12 cellular contexts compared by ENCODE assay signal in genomic region chr6:116664169-116664568, GRCh38. TPM values are rescaled to one million over a fixed set of nuclear protein-coding genes. Genes with fewer than 3 reads are reported as not detected.
A peak's percentile ranks its signal among the peaks of the same experiment; 100 is the strongest.
DNase-seq lines count a peak whose midpoint lies in the region; ATAC-seq, FAIRE-seq and TF ChIP-seq lines count a peak whose summit lies in the region.
"Not testable (repeated sequence)": the region's sequence is repeated elsewhere in the genome, so short reads cannot be mapped to it uniquely, and the experiment has no call there.
"Had no signal": no experiment of that assay in that cellular context is flagged by ENCODE, and none has a peak within 500 bp of the region (broad histone marks: within the 10 kb centered on the region; RNA-seq: fewer than 3 reads in every experiment).

No MANE protein-coding gene starts in this region.

- not testable (repeated sequence) for BruUV-seq in HepG2 (replicated peaks; lab: Mats Ljungman, UMichigan)

- peaks cover 76% of the 10 kb centered on the region for H3K4me1 Mint-ChIP-seq in CD4-positive, alpha-beta T cell (ENCODE audit: low read depth)
- H3K4me1 Mint-ChIP-seq in T-helper 17 cell (peaks cover 44% of the 10 kb centered on the region), neural crest cell (peaks cover 32% of the 10 kb centered on the region)
- H3K4me1 Mint-ChIP-seq in activated T-helper 1 cell treated with anti-CD3 and anti-CD28 coated beads, Interleukin-12 subunit alpha, Interleukin-12 subunit beta, Interleukin-2, Interleukin-4 antibody, amounts not matched to agents 30 ng/mL and 10 ng/mL and 1 ng/mL, durations not matched to agents 14 hours and 24 hours and 36 hours (ENCODE audit: low read depth) = peaks cover 60% of the 10 kb centered on the region
- H3K4me1 Mint-ChIP-seq in activated naive CD8-positive, alpha-beta T cell treated with anti-CD3 and anti-CD28 coated beads, Interleukin-2, amount 50 U/mL, for 24 hours = peaks cover 57% of the 10 kb centered on the region

- H3K4me3 Mint-ChIP-seq in CD4-positive, alpha-beta T cell = peak overlapping the region; percentile 32
- H3K4me3 Mint-ChIP-seq in T-helper 17 cell = peak overlapping the region; percentile 3
- peak overlapping the region; percentile 40 for H3K4me3 Mint-ChIP-seq in activated T-helper 1 cell treated with anti-CD3 and anti-CD28 coated beads, Interleukin-12 subunit alpha, Interleukin-12 subunit beta, Interleukin-2, Interleukin-4 antibody, amounts not matched to agents 30 ng/mL and 10 ng/mL and 1 ng/mL, durations not matched to agents 14 hours and 24 hours and 36 hours
- H3K4me3 Mint-ChIP-seq in activated naive CD8-positive, alpha-beta T cell treated with anti-CD3 and anti-CD28 coated beads, Interleukin-2, amount 50 U/mL, for 24 hours = peak overlapping the region; percentile 35
- peak overlapping the region; percentile 24 for H3K4me3 Mint-ChIP-seq in neural crest cell

- CTCF ChIA-PET in CD4-positive, alpha-beta T cell (lab: Charles Lee); HepG2 (lab: Yijun Ruan, JAX; ENCODE audit: low intra/inter-chr PET ratio, low total read pairs): not testable (repeated sequence)

- not testable (repeated sequence) for TF ChIP-seq RAD21 in HepG2 (CRISPR knock-in tag; IDR thresholded peaks at IDR 0.05)

- FAIRE-seq in HepG2 (lab: Jason Lieb, UNC) = not testable (repeated sequence)

- peak overlapping the region; percentile 76 for H3K4me2 ChIP-seq in Loucy (ENCODE audit: low read depth, low read length, poor library complexity, severe bottlenecking)
- H3K4me2 ChIP-seq in HepG2 (ENCODE audit: low read depth, low read length) = peak overlapping the region; percentile 23

- not testable (repeated sequence) for H3F3A ChIP-seq in Loucy (ENCODE audit: low read depth)

- not testable (repeated sequence) for DNase-seq in CD4-positive, alpha-beta T cell; T-helper 17 cell; activated T-helper 1 cell treated with anti-CD3 and anti-CD28 coated beads, Interleukin-12 subunit alpha, Interleukin-12 subunit beta, Interleukin-2, Interleukin-4 antibody, amounts not matched to agents 30 ng/mL and 10 ng/mL and 1 ng/mL, durations not matched to agents 14 hours and 24 hours and 36 hours (ENCODE audit: low spot score); activated naive CD8-positive, alpha-beta T cell treated with anti-CD3 and anti-CD28 coated beads, Interleukin-2, amount 50 U/mL, for 24 hours; HepG2 (ENCODE audit: low spot score); neural crest cell (ENCODE audit: low read depth, low spot score)

- not testable (repeated sequence) for H2AFZ ChIP-seq in Loucy (ENCODE audit: low read length); HepG2 (ENCODE audit: low read length)

- POLR2A ChIA-PET in CD4-positive, alpha-beta T cell (lab: Charles Lee) = interaction anchor here (0.7 to 1.2 kb wide), 2 partner anchors 32 to 93 kb away, joined by 3 read pairs; partner anchors contain the start of gene RWDD1
- POLR2A ChIA-PET in HepG2 (lab: Yijun Ruan, JAX) = interaction anchor here (1.2 kb wide), 1 partner anchor 93 kb away, joined by 5 read pairs; the partner anchor contains the start of gene RWDD1

- H3K36me3 ChIP-seq in Loucy (ENCODE audit: insufficient read depth, low read length); HepG2 (replicated peaks in 1 of 2; ENCODE audit: control insufficient read depth in 1 of 2, insufficient read depth in 2 of 2, low read length in 2 of 2): not testable (repeated sequence)

- H3K4me3 ChIP-seq in Loucy (ENCODE audit: low read length, poor library complexity, severe bottlenecking) = peak overlapping the region; percentile 99
- not testable (repeated sequence) for H3K4me3 ChIP-seq in HepG2 (replicated peaks in 1 of 3; ENCODE audit: insufficient read depth in 1 of 3, low read depth in 2 of 3, low read length in 3 of 3)

- H3K4me1 ChIP-seq in Loucy (ENCODE audit: insufficient read depth, low read length, poor library complexity, severe bottlenecking) = peaks cover 69% of the 10 kb centered on the region
- peaks cover 52% of the 10 kb centered on the region for H3K4me1 ChIP-seq in HepG2 (ENCODE audit: insufficient read depth, low read length)

- not testable (repeated sequence) for H3K27ac Mint-ChIP-seq in CD4-positive, alpha-beta T cell; activated T-helper 1 cell treated with anti-CD3 and anti-CD28 coated beads, Interleukin-12 subunit alpha, Interleukin-12 subunit beta, Interleukin-2, Interleukin-4 antibody, amounts not matched to agents 30 ng/mL and 10 ng/mL and 1 ng/mL, durations not matched to agents 14 hours and 24 hours and 36 hours; activated naive CD8-positive, alpha-beta T cell treated with anti-CD3 and anti-CD28 coated beads, Interleukin-2, amount 50 U/mL, for 24 hours; neural crest cell (ENCODE audit: unreplicated experiment)
- H3K27ac Mint-ChIP-seq in T-helper 17 cell = peak overlapping the region; percentile 70

- in situ Hi-C loops in HepG2 (cut with HindIII; ENCODE audit: extremely low pct_ligation_motif_present, low pct_unique_long_range_greater_than_20kb) = loop anchor here (25.0 kb wide), 1 partner anchor 377 kb away; the partner anchor contains the start of gene TSPYL1

- peaks cover 29% of the 10 kb centered on the region for H3K36me3 Mint-ChIP-seq in CD4-positive, alpha-beta T cell (ENCODE audit: low read depth)
- H3K36me3 Mint-ChIP-seq in T-helper 17 cell (ENCODE audit: low read depth) = peaks cover 11% of the 10 kb centered on the region
- peaks cover 39% of the 10 kb centered on the region for H3K36me3 Mint-ChIP-seq in activated T-helper 1 cell treated with anti-CD3 and anti-CD28 coated beads, Interleukin-12 subunit alpha, Interleukin-12 subunit beta, Interleukin-2, Interleukin-4 antibody, amounts not matched to agents 30 ng/mL and 10 ng/mL and 1 ng/mL, durations not matched to agents 14 hours and 24 hours and 36 hours (ENCODE audit: low read depth)
- peaks cover 28% of the 10 kb centered on the region for H3K36me3 Mint-ChIP-seq in activated naive CD8-positive, alpha-beta T cell treated with anti-CD3 and anti-CD28 coated beads, Interleukin-2, amount 50 U/mL, for 24 hours (ENCODE audit: low read depth)
- H3K36me3 Mint-ChIP-seq in neural crest cell (ENCODE audit: low read depth) = not testable (repeated sequence)

- not testable (repeated sequence) for H3K27me3 Mint-ChIP-seq in CD4-positive, alpha-beta T cell; T-helper 17 cell; activated T-helper 1 cell treated with anti-CD3 and anti-CD28 coated beads, Interleukin-12 subunit alpha, Interleukin-12 subunit beta, Interleukin-2, Interleukin-4 antibody, amounts not matched to agents 30 ng/mL and 10 ng/mL and 1 ng/mL, durations not matched to agents 14 hours and 24 hours and 36 hours (ENCODE audit: insufficient read depth); activated naive CD8-positive, alpha-beta T cell treated with anti-CD3 and anti-CD28 coated beads, Interleukin-2, amount 50 U/mL, for 24 hours; neural crest cell (ENCODE audit: low read depth)

- 81% methylated on average over 2 of the region's 2 CpGs for WGBS in HepG2 (ENCODE audit: low lambda C conversion rate)

- peaks cover 91% of the 10 kb centered on the region for H3K79me2 ChIP-seq in Loucy (ENCODE audit: insufficient read depth, low read length)
- H3K79me2 ChIP-seq in HepG2 (ENCODE audit: insufficient read depth, low read length) = peaks cover 77% of the 10 kb centered on the region

- H3K9me3 ChIP-seq in CD4-positive, alpha-beta T cell (ENCODE audit: control insufficient read depth, low read length); Loucy (ENCODE audit: insufficient read depth, low read depth, low read length); T-helper 17 cell (ENCODE audit: control insufficient read depth, low read length, poor library complexity, severe bottlenecking); HepG2 (ENCODE audit: low read length): not testable (repeated sequence)

- H3K9me3 Mint-ChIP-seq in CD4-positive, alpha-beta T cell; activated T-helper 1 cell treated with anti-CD3 and anti-CD28 coated beads, Interleukin-12 subunit alpha, Interleukin-12 subunit beta, Interleukin-2, Interleukin-4 antibody, amounts not matched to agents 30 ng/mL and 10 ng/mL and 1 ng/mL, durations not matched to agents 14 hours and 24 hours and 36 hours; activated naive CD8-positive, alpha-beta T cell treated with anti-CD3 and anti-CD28 coated beads, Interleukin-2, amount 50 U/mL, for 24 hours; neural crest cell: not testable (repeated sequence)

- H3K9me2 ChIP-seq in Loucy (replicated peaks; ENCODE audit: low read depth, low read length) = not testable (repeated sequence)

- not testable (repeated sequence) for H3K27ac ChIP-seq in CD4-positive, alpha-beta T cell (ENCODE audit: low read depth, low read length); HepG2 (ENCODE audit: extremely low read length, insufficient read depth, low read length)

- intact Hi-C loops in CD4-positive, alpha-beta T cell (cut with DNase I, micrococcal nuclease) = loop anchor here (10.0 kb wide), 1 partner anchor 409 kb away; the partner anchor contains the start of gene TSPYL4 (in 2 of the 2)
- intact Hi-C loops in activated T-helper 1 cell treated with anti-CD3 and anti-CD28 coated beads, Interleukin-12 subunit alpha, Interleukin-12 subunit beta, Interleukin-2, Interleukin-4 antibody, amounts not matched to agents 30 ng/mL and 10 ng/mL and 1 ng/mL, durations not matched to agents 14 hours and 24 hours and 36 hours (cut with micrococcal nuclease); HepG2 (cut with micrococcal nuclease; ENCODE audit: unreplicated experiment): not testable (repeated sequence)

- TF ChIP-seq POLR2A in HepG2 (IDR thresholded peaks at IDR 0.05; ENCODE audit: insufficient read depth in 1 of 2, low read depth in 2 of 2, low read length in 2 of 2) = not testable (repeated sequence)

- not testable (repeated sequence) for TF ChIP-seq CTCF in CD4-positive, alpha-beta T cell (IDR thresholded peaks at IDR 0.05); Loucy (conservative IDR thresholded peaks at IDR 0.05; ENCODE audit: low read length); HepG2 (CRISPR knock-in tag; IDR thresholded peaks at IDR 0.05); neural crest cell (conservative IDR thresholded peaks at IDR 0.05)

- not testable (repeated sequence) for TF ChIP-seq EP300 in HepG2 (IDR thresholded peaks at IDR 0.05; ENCODE audit: low read depth in 2 of 2, low read length in 2 of 2); HepG2 (CRISPR knock-in tag; IDR thresholded peaks at IDR 0.05; ENCODE audit: borderline replicate concordance)

- H4K20me1 ChIP-seq in Loucy (ENCODE audit: insufficient read depth, low read length, poor library complexity, severe bottlenecking) = peaks cover 44% of the 10 kb centered on the region
- H4K20me1 ChIP-seq in HepG2 (ENCODE audit: insufficient read depth, low read length) = not testable (repeated sequence)

- not testable (repeated sequence) for H3K27me3 ChIP-seq in CD4-positive, alpha-beta T cell (ENCODE audit: control insufficient read depth, insufficient read depth, low read length); Loucy (ENCODE audit: insufficient read depth, low read length, poor library complexity, severe bottlenecking); HepG2 (ENCODE audit: control insufficient read depth in 1 of 2, insufficient read depth in 2 of 2, low read length in 2 of 2)

- not testable (repeated sequence) for ATAC-seq in CD4-positive, alpha-beta T cell (ENCODE audit: poor library complexity); T-helper 17 cell; activated naive CD8-positive, alpha-beta T cell treated with anti-CD3 and anti-CD28 coated beads, Interleukin-2, amount 50 U/mL, for 24 hours; HepG2

- H3K9ac ChIP-seq in Loucy (ENCODE audit: low read depth, low read length, poor library complexity, severe bottlenecking) = peak overlapping the region; percentile 59
- H3K9ac ChIP-seq in HepG2 (ENCODE audit: insufficient read depth, low read depth, low read length) = not testable (repeated sequence)

RNA-seq across cellular contexts. Expression of gene ZUP1, which starts 4.4 kb away (rescaled TPM):
- 10 to 100 TPM; 14.2 to 14.9 TPM for total RNA-seq in CD4-positive, alpha-beta T cell
- total RNA-seq in T-helper 17 cell = 10 to 100 TPM; 12.9 to 18.0 TPM
- 15.9 and 22.2 TPM in 2 replicates for total RNA-seq in activated T-helper 1 cell treated with anti-CD3 and anti-CD28 coated beads, Interleukin-12 subunit alpha, Interleukin-12 subunit beta, Interleukin-2, Interleukin-4 antibody, amounts not matched to agents 30 ng/mL and 10 ng/mL and 1 ng/mL, durations not matched to agents 14 hours and 24 hours and 36 hours
- 29.3 and 40.3 TPM in 2 replicates for total RNA-seq in HepG2 (2016; rRNA removed; fragmentation: Illumina TruSeq; extraction: Trizol)
- total RNA-seq in HepG2 (2016; cell fraction: cytosol; rRNA removed; fragmentation: Illumina TruSeq; extraction: Trizol; ENCODE audit: low read depth) = 14.8 and 19.5 TPM in 2 replicates
- total RNA-seq in HepG2 (2016; cell fraction: insoluble cytoplasmic fraction; rRNA removed; fragmentation: Illumina TruSeq; extraction: Trizol) = 31.7 and 40.3 TPM in 2 replicates
- 14.6 and 19.1 TPM in 2 replicates for total RNA-seq in HepG2 (2016; cell fraction: membrane; rRNA removed; fragmentation: Illumina TruSeq; extraction: Trizol)
- 32.3 and 37.7 TPM in 2 replicates for total RNA-seq in HepG2 (2016; cell fraction: nucleus; rRNA removed; fragmentation: Illumina TruSeq; extraction: Trizol)
- polyA plus RNA-seq in HepG2 (2011; rRNA removed) = 11.1 and 12.5 TPM in 2 replicates
- 3.0 and 4.2 TPM in 2 replicates for polyA plus RNA-seq in HepG2 (2011; cell fraction: cytosol; rRNA removed)
- 14.9 and 15.6 TPM in 2 replicates for polyA plus RNA-seq in HepG2 (2011; cell fraction: nucleus; rRNA removed)
- 10.2 TPM in 2 replicates for polyA plus RNA-seq in HepG2 (2012)
- 1.1 TPM in 2 replicates for polyA plus RNA-seq in HepG2 (2016; cell fraction: cytosol; fragmentation: Illumina TruSeq; extraction: Trizol; ENCODE audit: low read depth)
- 25.4 and 26.3 TPM in 2 replicates for polyA plus RNA-seq in HepG2 (2016; cell fraction: insoluble cytoplasmic fraction; fragmentation: Illumina TruSeq; extraction: Trizol; ENCODE audit: low read depth)
- polyA plus RNA-seq in HepG2 (2016; cell fraction: membrane; fragmentation: Illumina TruSeq; extraction: Trizol; ENCODE audit: low read depth) = 1.9 and 2.0 TPM in 2 replicates
- polyA plus RNA-seq in HepG2 (2016; cell fraction: nucleus; fragmentation: Illumina TruSeq; extraction: Trizol; ENCODE audit: insufficient read depth, low read depth) = 29.9 and 34.7 TPM in 2 replicates
- polyA minus RNA-seq in HepG2 (2011; rRNA and poly(A)+ RNA removed; ENCODE audit: low replicate concordance) = 2.2 and 4.4 TPM in 2 replicates
- 6.2 and 6.3 TPM in 2 replicates for polyA minus RNA-seq in HepG2 (2011; cell fraction: cytosol; rRNA and poly(A)+ RNA removed)
- polyA minus RNA-seq in HepG2 (2011; cell fraction: nucleus; rRNA and poly(A)+ RNA removed) = 31.7 and 32.1 TPM in 2 replicates
- total RNA-seq in neural crest cell = 14.0 and 14.9 TPM in 2 replicates

RNA-seq across cellular contexts. Expression of gene KPNA5, which starts 16.8 kb away (rescaled TPM):
- 10 to 100 TPM; 60.0 to 66.0 TPM for total RNA-seq in CD4-positive, alpha-beta T cell
- total RNA-seq in T-helper 17 cell (10 to 100 TPM; 32.7 to 36.3 TPM), HepG2 (2016; rRNA removed; fragmentation: Illumina TruSeq; extraction: Trizol) (13.0 and 13.1 TPM in 2 replicates), neural crest cell (10.8 and 13.3 TPM in 2 replicates)
- total RNA-seq in activated T-helper 1 cell treated with anti-CD3 and anti-CD28 coated beads, Interleukin-12 subunit alpha, Interleukin-12 subunit beta, Interleukin-2, Interleukin-4 antibody, amounts not matched to agents 30 ng/mL and 10 ng/mL and 1 ng/mL, durations not matched to agents 14 hours and 24 hours and 36 hours = 6.1 and 7.6 TPM in 2 replicates
- 23.4 and 26.1 TPM in 2 replicates for total RNA-seq in HepG2 (2016; cell fraction: cytosol; rRNA removed; fragmentation: Illumina TruSeq; extraction: Trizol; ENCODE audit: low read depth)
- total RNA-seq in HepG2 (2016; cell fraction: insoluble cytoplasmic fraction; rRNA removed; fragmentation: Illumina TruSeq; extraction: Trizol) = 12.5 and 14.7 TPM in 2 replicates
- 9.6 and 11.5 TPM in 2 replicates for total RNA-seq in HepG2 (2016; cell fraction: membrane; rRNA removed; fragmentation: Illumina TruSeq; extraction: Trizol)
- total RNA-seq in HepG2 (2016; cell fraction: nucleus; rRNA removed; fragmentation: Illumina TruSeq; extraction: Trizol) = 20.3 and 22.2 TPM in 2 replicates
- 4.8 and 5.3 TPM in 2 replicates for polyA plus RNA-seq in HepG2 (2011; rRNA removed)
- polyA plus RNA-seq in HepG2 (2011; cell fraction: cytosol; rRNA removed) = 1.6 and 2.5 TPM in 2 replicates
- 6.4 and 8.1 TPM in 2 replicates for polyA plus RNA-seq in HepG2 (2011; cell fraction: nucleus; rRNA removed)
- polyA plus RNA-seq in HepG2 (2012) = 6.1 and 6.8 TPM in 2 replicates
- polyA plus RNA-seq in HepG2 (2016; cell fraction: cytosol; fragmentation: Illumina TruSeq; extraction: Trizol; ENCODE audit: low read depth) = 0.44 and 0.66 TPM in 2 replicates
- 7.1 and 7.8 TPM in 2 replicates for polyA plus RNA-seq in HepG2 (2016; cell fraction: insoluble cytoplasmic fraction; fragmentation: Illumina TruSeq; extraction: Trizol; ENCODE audit: low read depth)
- polyA plus RNA-seq in HepG2 (2016; cell fraction: membrane; fragmentation: Illumina TruSeq; extraction: Trizol; ENCODE audit: low read depth) = 0.83 and 1.1 TPM in 2 replicates
- polyA plus RNA-seq in HepG2 (2016; cell fraction: nucleus; fragmentation: Illumina TruSeq; extraction: Trizol; ENCODE audit: insufficient read depth, low read depth) = 13.4 and 14.0 TPM in 2 replicates
- 1.8 and 3.2 TPM in 2 replicates for polyA minus RNA-seq in HepG2 (2011; rRNA and poly(A)+ RNA removed; ENCODE audit: low replicate concordance)
- polyA minus RNA-seq in HepG2 (2011; cell fraction: cytosol; rRNA and poly(A)+ RNA removed) = 9.8 and 10.6 TPM in 2 replicates
- 24.2 and 27.0 TPM in 2 replicates for polyA minus RNA-seq in HepG2 (2011; cell fraction: nucleus; rRNA and poly(A)+ RNA removed)

RNA-seq across cellular contexts. Expression of gene RSPH4A, which starts 47.9 kb away (rescaled TPM):
- under 1 TPM; 0.56 to 0.88 TPM for total RNA-seq in CD4-positive, alpha-beta T cell
- total RNA-seq in T-helper 17 cell = under 1 TPM; 0.60 to 0.67 TPM
- total RNA-seq in activated T-helper 1 cell treated with anti-CD3 and anti-CD28 coated beads, Interleukin-12 subunit alpha, Interleukin-12 subunit beta, Interleukin-2, Interleukin-4 antibody, amounts not matched to agents 30 ng/mL and 10 ng/mL and 1 ng/mL, durations not matched to agents 14 hours and 24 hours and 36 hours = 0.36 TPM in 1 of 2 replicates, not detected in the other
- 0.14 and 0.40 TPM in 2 replicates for total RNA-seq in HepG2 (2016; rRNA removed; fragmentation: Illumina TruSeq; extraction: Trizol)
- total RNA-seq in HepG2 (2016; cell fraction: cytosol; rRNA removed; fragmentation: Illumina TruSeq; extraction: Trizol; ENCODE audit: low read depth) = 0.09 and 0.20 TPM in 2 replicates
- total RNA-seq in HepG2 (2016; cell fraction: insoluble cytoplasmic fraction; rRNA removed; fragmentation: Illumina TruSeq; extraction: Trizol) = 0.27 and 0.41 TPM in 2 replicates
- total RNA-seq in HepG2 (2016; cell fraction: membrane; rRNA removed; fragmentation: Illumina TruSeq; extraction: Trizol) = 0.14 and 0.34 TPM in 2 replicates
- 0.75 and 0.78 TPM in 2 replicates for total RNA-seq in HepG2 (2016; cell fraction: nucleus; rRNA removed; fragmentation: Illumina TruSeq; extraction: Trizol)
- polyA plus RNA-seq in HepG2 (2011; rRNA removed) = 0.08 and 0.24 TPM in 2 replicates
- 0.05 and 0.12 TPM in 2 replicates for polyA plus RNA-seq in HepG2 (2011; cell fraction: cytosol; rRNA removed)
- 0.29 and 0.36 TPM in 2 replicates for polyA plus RNA-seq in HepG2 (2011; cell fraction: nucleus; rRNA removed)
- polyA plus RNA-seq in HepG2 (2012) = 0.04 and 0.24 TPM in 2 replicates
- 0.07 TPM in 1 of 2 replicates, not detected in the other for polyA plus RNA-seq in HepG2 (2016; cell fraction: cytosol; fragmentation: Illumina TruSeq; extraction: Trizol; ENCODE audit: low read depth)
- 0.08 and 0.22 TPM in 2 replicates for polyA plus RNA-seq in HepG2 (2016; cell fraction: insoluble cytoplasmic fraction; fragmentation: Illumina TruSeq; extraction: Trizol; ENCODE audit: low read depth)
- 0.14 and 0.32 TPM in 2 replicates for polyA plus RNA-seq in HepG2 (2016; cell fraction: membrane; fragmentation: Illumina TruSeq; extraction: Trizol; ENCODE audit: low read depth)
- polyA plus RNA-seq in HepG2 (2016; cell fraction: nucleus; fragmentation: Illumina TruSeq; extraction: Trizol; ENCODE audit: insufficient read depth, low read depth) = 1.3 and 1.8 TPM in 2 replicates
- polyA minus RNA-seq in HepG2 (2011; rRNA and poly(A)+ RNA removed; ENCODE audit: low replicate concordance) = 0.20 TPM in 1 of 2 replicates, not detected in the other
- polyA minus RNA-seq in HepG2 (2011; cell fraction: cytosol; rRNA and poly(A)+ RNA removed) = not detected in 2 replicates
- polyA minus RNA-seq in HepG2 (2011; cell fraction: nucleus; rRNA and poly(A)+ RNA removed) = 0.62 and 1.2 TPM in 2 replicates
- total RNA-seq in neural crest cell = 2.2 and 2.4 TPM in 2 replicates
- total RNA-seq: GM23248, HT-29, Right ventricle myocardium inferior, RPMI7951 had no signal
- polyA plus RNA-seq: CD14-positive monocyte had no signal
